Comparison of ENCODE assay signal across 28 cellular contexts in the genomic region with DNA sequence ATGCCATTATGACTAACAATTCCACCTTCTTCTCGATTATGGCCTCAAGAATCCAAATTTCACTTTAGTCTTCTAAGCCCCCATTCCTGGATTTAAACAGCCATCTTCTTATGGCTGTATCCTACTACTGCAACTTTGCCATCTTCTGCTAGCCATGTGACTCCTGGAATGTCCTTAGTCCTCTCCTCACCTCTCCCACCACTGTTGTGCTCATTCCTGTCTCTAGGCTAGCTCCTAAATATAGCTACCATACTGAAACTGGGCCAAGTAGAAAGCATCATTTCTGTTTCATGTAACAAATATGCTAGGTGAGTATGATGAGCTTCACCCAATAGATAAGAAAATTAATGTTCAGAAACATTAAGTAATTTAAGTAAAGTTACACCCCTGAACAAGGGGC.
"Had no signal": no experiment of that assay in that cellular context is flagged by ENCODE, and none has a peak within 500 bp of the region (broad histone marks: within the 10 kb centered on the region; RNA-seq: fewer than 3 reads in every experiment).

No MANE protein-coding gene starts in this region.

- H3K36me3 ChIP-seq: adrenal gland, WERI-Rb-1 had no signal

- H3K27ac ChIP-seq: adrenal gland, body of pancreas, coronary artery, dorsolateral prefrontal cortex, WERI-Rb-1 had no signal

- H3K4me1 ChIP-seq: adrenal gland, body of pancreas had no signal

- ATAC-seq: activated CD4-positive, CD25-positive, alpha-beta regulatory T cell treated with anti-CD3 and anti-CD28 coated beads, Interleukin-2, amount 50 U/mL, for 24 hours; activated CD8-positive, alpha-beta memory T cell treated with anti-CD3 and anti-CD28 coated beads, Interleukin-2, amount 10 ng/mL, durations not matched to agents 7 days and 5 days; activated CD8-positive, alpha-beta T cell treated with anti-CD3 and anti-CD28 coated beads, Interleukin-2, amount 10 ng/mL, durations not matched to agents 7 days and 5 days; activated naive CD8-positive, alpha-beta T cell treated with anti-CD3 and anti-CD28 coated beads, Interleukin-2, amount 50 U/mL, for 24 hours; body of pancreas; esophagus mucosa; T-helper 17 cell had no signal

- DNase-seq: activated B cell treated with CpG ODN at 0.5 μM for 24 hours; activated CD4-positive, alpha-beta memory T cell treated with anti-CD3 and anti-CD28 coated beads for 36 hours; activated CD4-positive, alpha-beta T cell treated with anti-CD3 and anti-CD28 coated beads, Interleukin-2, amount 10 ng/mL, durations not matched to agents 24 days and 14 days; activated CD8-positive, alpha-beta memory T cell treated with anti-CD3 and anti-CD28 coated beads, Interleukin-2, amount 10 ng/mL, durations not matched to agents 7 days and 5 days; activated CD8-positive, alpha-beta memory T cell treated with anti-CD3 and anti-CD28 coated beads, Interleukin-2, amount 50 U/mL, for 4 hours; activated CD8-positive, alpha-beta T cell treated with anti-CD3 and anti-CD28 coated beads, Interleukin-2, amount 10 ng/mL, durations not matched to agents 7 days and 5 days; activated effector memory CD4-positive, alpha-beta T cell treated with anti-CD3 and anti-CD28 coated beads, Interleukin-2, amount 50 U/mL, for 16 hours; activated naive CD4-positive, alpha-beta T cell treated with anti-CD3 and anti-CD28 coated beads for 36 hours; activated naive CD8-positive, alpha-beta T cell treated with anti-CD3 and anti-CD28 coated beads for 36 hours; activated naive CD8-positive, alpha-beta T cell treated with anti-CD3 and anti-CD28 coated beads, Interleukin-2, amount 50 U/mL, for 24 hours; activated T-cell treated with anti-CD3 and anti-CD28 coated beads, Interleukin-2, amount 50 U/mL, for 1 hour; activated T-cell treated with anti-CD3 and anti-CD28 coated beads, Interleukin-2, amount 50 U/mL, for 48 hours; adrenal gland; amygdala; aorta; body of pancreas; central memory CD4-positive, alpha-beta T cell; dorsolateral prefrontal cortex; effector memory CD4-positive, alpha-beta T cell; endodermal cell; foreskin fibroblast; T-helper 1 cell; T-helper 17 cell; T1000; WERI-Rb-1 had no signal

- H3K27me3 ChIP-seq: adrenal gland, body of pancreas, dorsolateral prefrontal cortex had no signal

- H3K9me3 ChIP-seq: adrenal gland, body of pancreas had no signal

- H3K4me3 ChIP-seq: adrenal gland, body of pancreas, coronary artery, dorsolateral prefrontal cortex had no signal
